27 cellular contexts compared by ENCODE assay signal in the genomic region with DNA sequence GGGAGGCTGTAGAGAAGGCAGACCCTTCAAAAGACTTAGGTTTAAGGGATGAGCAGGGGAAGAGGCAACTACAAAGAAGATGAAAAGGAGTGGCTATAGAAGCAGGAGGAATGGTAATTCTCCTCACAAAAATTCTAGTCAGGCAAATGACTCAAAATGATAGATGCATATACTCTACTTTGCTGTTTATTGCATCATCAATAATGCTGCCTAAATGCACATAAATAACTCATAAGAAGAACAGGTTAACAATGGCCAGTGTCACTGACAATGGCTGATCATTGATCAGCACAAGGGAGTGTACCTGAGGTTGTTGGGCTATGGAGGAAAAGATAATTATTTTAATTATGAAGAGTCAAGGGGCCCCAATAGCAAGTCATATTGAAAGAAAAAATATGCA.
DNase-seq lines count a peak whose midpoint lies in the region; ATAC-seq, FAIRE-seq and TF ChIP-seq lines count a peak whose summit lies in the region.
"Had no signal": no experiment of that assay in that cellular context is flagged by ENCODE, and none has a peak within 500 bp of the region (broad histone marks: within the 10 kb centered on the region; RNA-seq: fewer than 3 reads in every experiment).

No MANE protein-coding gene starts in this region.

- no peak overlapping the region for H2BK5ac ChIP-seq in IMR-90 (ENCODE audit: low read depth, low read length, poor library complexity, severe bottlenecking)

- H3K9ac ChIP-seq in HepG2 (ENCODE audit: insufficient read depth, low read depth, low read length) (no peak overlapping the region), IMR-90 (ENCODE audit: low read depth, low read length) (no peak overlapping the region), neural cell (ENCODE audit: low read length) (no peak overlapping the region)
- H3K9ac ChIP-seq: BLaER1 had no signal

- H3K27me3 ChIP-seq in HepG2 (ENCODE audit: control insufficient read depth in 1 of 2, insufficient read depth in 2 of 2, low read length in 2 of 2) (no peaks in the 10 kb centered on the region), right lobe of liver (no peaks in the 10 kb centered on the region), IMR-90 (ENCODE audit: control insufficient read depth, insufficient read depth, low read length) (no peaks in the 10 kb centered on the region), neural cell (ENCODE audit: insufficient read depth, low read depth, low read length) (no peaks in the 10 kb centered on the region)
- H3K27me3 ChIP-seq: BE2C, BLaER1 had no signal

- no peak overlapping the region for H2BK20ac ChIP-seq in IMR-90 (ENCODE audit: low read depth, low read length)

- no peak overlapping the region for H4K5ac ChIP-seq in IMR-90 (ENCODE audit: low read depth, low read length)

- no peaks in the 10 kb centered on the region for H3K79me1 ChIP-seq in IMR-90 (ENCODE audit: low read depth in 1 of 2, low read length in 2 of 2)

- no peaks in the 10 kb centered on the region for H3K9me3 ChIP-seq in HepG2 (ENCODE audit: low read length)
- no peaks in the 10 kb centered on the region for H3K9me3 ChIP-seq in right lobe of liver
- no peaks in the 10 kb centered on the region for H3K9me3 ChIP-seq in IMR-90 (ENCODE audit: control insufficient read depth, insufficient read depth, low read length)
- no peaks in the 10 kb centered on the region for H3K9me3 ChIP-seq in neural cell (ENCODE audit: low read length)
- H3K9me3 ChIP-seq: BE2C, BLaER1 had no signal

- H3K4me2 ChIP-seq in HepG2 (ENCODE audit: low read depth, low read length) (no peak overlapping the region), IMR-90 (ENCODE audit: low read depth, low read length) (no peak overlapping the region), neural cell (ENCODE audit: low read length) (no peak overlapping the region)
- H3K4me2 ChIP-seq: BLaER1 had no signal

- no peak overlapping the region for H2BK120ac ChIP-seq in IMR-90 (ENCODE audit: low read depth, low read length)

- TF ChIP-seq RAD21 in HepG2 (CRISPR knock-in tag; IDR thresholded peaks at IDR 0.05) (no peak), IMR-90 (IDR thresholded peaks at IDR 0.05; ENCODE audit: low read length) (no peak), neural cell (conservative IDR thresholded peaks at IDR 0.05) (no peak)

- no peak for TF ChIP-seq POLR2A in HepG2 (IDR thresholded peaks at IDR 0.05; ENCODE audit: insufficient read depth in 1 of 2, low read depth in 2 of 2, low read length in 2 of 2)
- no peak for TF ChIP-seq POLR2A in right lobe of liver (IDR thresholded peaks at IDR 0.05)
- no peak for TF ChIP-seq POLR2A in IMR-90 (IDR thresholded peaks at IDR 0.05; ENCODE audit: low read depth, low read length)

- ATAC-seq in HepG2 (no peak), right lobe of liver (no peak), IMR-90 (ENCODE audit: low read depth) (no peak)
- ATAC-seq: GM12878 had no signal

- H3K36me3 ChIP-seq in HepG2 (replicated peaks in 1 of 2; ENCODE audit: control insufficient read depth in 1 of 2, insufficient read depth in 2 of 2, low read length in 2 of 2) (no peaks in the 10 kb centered on the region), right lobe of liver (no peaks in the 10 kb centered on the region), IMR-90 (ENCODE audit: control insufficient read depth, insufficient read depth, low read length) (no peaks in the 10 kb centered on the region), neural cell (ENCODE audit: insufficient read depth, low read length) (no peaks in the 10 kb centered on the region)
- H3K36me3 ChIP-seq: BE2C, BLaER1 had no signal

- CTCF ChIA-PET in HepG2 (lab: Yijun Ruan, JAX; ENCODE audit: low intra/inter-chr PET ratio, low total read pairs): no interaction called here
- CTCF ChIA-PET in IMR-90 (lab: Yijun Ruan, JAX): no interaction called here

- H3K4me1 ChIP-seq in HepG2 (ENCODE audit: insufficient read depth, low read length) (no peaks in the 10 kb centered on the region), right lobe of liver (no peaks in the 10 kb centered on the region), IMR-90 (ENCODE audit: control insufficient read depth, insufficient read depth, low read length) (no peaks in the 10 kb centered on the region)
- H3K4me1 ChIP-seq: BE2C, BLaER1 had no signal

- no peaks in the 10 kb centered on the region for H3F3A ChIP-seq in neural cell (ENCODE audit: insufficient read depth, low read length, poor library complexity, severe bottlenecking)

- POLR2A ChIA-PET in HepG2 (lab: Yijun Ruan, JAX) (no interaction called here), IMR-90 (lab: Charles Lee; ENCODE audit: unreplicated experiment) (no interaction called here)

- no peak overlapping the region for H3K18ac ChIP-seq in IMR-90 (ENCODE audit: low read depth, low read length)

- H3K79me2 ChIP-seq in HepG2 (ENCODE audit: insufficient read depth, low read length): no peaks in the 10 kb centered on the region
- H3K79me2 ChIP-seq in neural cell (replicated peaks; ENCODE audit: insufficient read depth, low read length): no peaks in the 10 kb centered on the region

- TF ChIP-seq CTCF in HepG2 (CRISPR knock-in tag; IDR thresholded peaks at IDR 0.05): no peak
- no peak for TF ChIP-seq CTCF in right lobe of liver (IDR thresholded peaks at IDR 0.05)
- no peak for TF ChIP-seq CTCF in IMR-90 (conservative IDR thresholded peaks at IDR 0.05; ENCODE audit: low read depth, low read length)
- no peak for TF ChIP-seq CTCF in neural cell (IDR thresholded peaks at IDR 0.05; ENCODE audit: poor library complexity, severe bottlenecking)

- FAIRE-seq in HepG2 (lab: Jason Lieb, UNC): no peak
- FAIRE-seq: A204.1, GM12878, GM12892, GM18507 had no signal

- no peak overlapping the region for H2AFZ ChIP-seq in HepG2 (ENCODE audit: low read length)
- H2AFZ ChIP-seq in IMR-90 (replicated peaks; ENCODE audit: low read length, poor library complexity): no peak overlapping the region
- H2AFZ ChIP-seq in neural cell (ENCODE audit: low read depth, low read length): no peak overlapping the region

- H3K23ac ChIP-seq in IMR-90 (ENCODE audit: low read depth, low read length): no peak overlapping the region

- no peak overlapping the region for H4K8ac ChIP-seq in IMR-90 (ENCODE audit: low read depth in 2 of 2, low read length in 2 of 2)

- no peak for TF ChIP-seq EP300 in HepG2 (IDR thresholded peaks at IDR 0.05; ENCODE audit: low read depth in 2 of 2, low read length in 2 of 2)
- no peak for TF ChIP-seq EP300 in HepG2 (CRISPR knock-in tag; IDR thresholded peaks at IDR 0.05; ENCODE audit: borderline replicate concordance)
- TF ChIP-seq EP300 in neural cell (conservative IDR thresholded peaks at IDR 0.05; ENCODE audit: poor library complexity, severe bottlenecking): no peak

- no peak overlapping the region for H4K91ac ChIP-seq in IMR-90 (ENCODE audit: insufficient read depth, low read depth, low read length)

- H3K9me1 ChIP-seq in IMR-90 (ENCODE audit: insufficient read depth, low read length): no peaks in the 10 kb centered on the region

- H3K14ac ChIP-seq in IMR-90 (replicated peaks; ENCODE audit: low read depth, low read length): no peak overlapping the region

- no peak overlapping the region for H3K4me3 ChIP-seq in HepG2 (replicated peaks in 1 of 3; ENCODE audit: insufficient read depth in 1 of 3, low read depth in 2 of 3, low read length in 3 of 3)
- no peak overlapping the region for H3K4me3 ChIP-seq in right lobe of liver
- no peak overlapping the region for H3K4me3 ChIP-seq in IMR-90 (ENCODE audit: insufficient read depth, low read depth, low read length)
- no peak overlapping the region for H3K4me3 ChIP-seq in neural cell (ENCODE audit: low read length)
- H3K4me3 ChIP-seq: BLaER1, GM12878 had no signal

- H4K20me1 ChIP-seq in HepG2 (ENCODE audit: insufficient read depth, low read length) (no peaks in the 10 kb centered on the region), IMR-90 (ENCODE audit: insufficient read depth, low read length) (no peaks in the 10 kb centered on the region), neural cell (ENCODE audit: insufficient read depth) (no peaks in the 10 kb centered on the region)
- H4K20me1 ChIP-seq: BLaER1 had no signal

- no peaks in the 10 kb centered on the region for H3K9me2 ChIP-seq in neural cell (ENCODE audit: insufficient read depth, low read length)

- in situ Hi-C loops in HepG2 (cut with HindIII; ENCODE audit: extremely low pct_ligation_motif_present, low pct_unique_long_range_greater_than_20kb) (no loop called here), IMR-90 (cut with MboI; ENCODE audit: low sequenced_read_pairs) (no loop called here)

- no peak overlapping the region for H2BK15ac ChIP-seq in IMR-90 (ENCODE audit: low read depth, low read length)

- intact Hi-C loops in HepG2 (cut with micrococcal nuclease; ENCODE audit: unreplicated experiment) (no loop called here), right lobe of liver (cut with DNase I) (no loop called here), IMR-90 (cut with micrococcal nuclease) (no loop called here)

- H3K27ac ChIP-seq in HepG2 (ENCODE audit: extremely low read length, insufficient read depth, low read length) (no peak overlapping the region), right lobe of liver (no peak overlapping the region), IMR-90 (ENCODE audit: insufficient read depth, low read length) (no peak overlapping the region), neural cell (ENCODE audit: low read length) (peak overlapping the region; percentile 74)
- H3K27ac ChIP-seq: BLaER1 had no signal

- BruUV-seq in HepG2 (replicated peaks; lab: Mats Ljungman, UMichigan) (no TSS peak), IMR-90 (replicated peaks; lab: Mats Ljungman, UMichigan) (no TSS peak)

- no peak overlapping the region for H3K56ac ChIP-seq in IMR-90 (ENCODE audit: extremely low read depth, insufficient read depth, low read length)

- no peak overlapping the region for H2AK9ac ChIP-seq in IMR-90 (replicated peaks; ENCODE audit: low read depth, low read length, poor library complexity)

- DNase-seq in HepG2 (ENCODE audit: low spot score): no peak
- no peak for DNase-seq in right lobe of liver
- DNase-seq in IMR-90: no peak
- peak; percentile 49 for DNase-seq in OCI-M1 (lab: John Stamatoyannopoulos, UW)
- DNase-seq in germinal center (ENCODE audit: low spot score): no peak
- DNase-seq in globus pallidus (ENCODE audit: low spot score): no peak
- DNase-seq: 8988T; ACHN; BE2C; C1 segment of cervical spinal cord; CD4-positive, alpha-beta memory T cell; CD4-positive, CD25-positive, alpha-beta regulatory T cell; CD8-positive, alpha-beta memory T cell; COR-L47; DMS 273 treated with DMSO at 0.1 percent for 48 hours; DMS153; DMS53; DMS79; DND-41; EL; GDM1 had no signal

- dilution Hi-C loops in IMR-90 (cut with HindIII; ENCODE audit: low sequenced_read_pairs, unreplicated experiment): no loop called here

- H3K4ac ChIP-seq in IMR-90 (ENCODE audit: low read depth, low read length): no peak overlapping the region

- no peak overlapping the region for H2AK5ac ChIP-seq in IMR-90 (ENCODE audit: low read depth, low read length)

TF ChIP-seq in HepG2, 621 proteins besides CTCF, POLR2A, EP300 and RAD21 (continues in another document):
- TF ChIP-seq KMT2B (CRISPR knock-in tag; IDR thresholded peaks at IDR 0.05): no peak

TF ChIP-seq in IMR-90, 13 proteins besides CTCF, POLR2A, EP300 and RAD21:
- no peak for TF ChIP-seq RFX5 (IDR thresholded peaks at IDR 0.05; ENCODE audit: low read depth, low read length)
- TF ChIP-seq CEBPB (IDR thresholded peaks at IDR 0.05; ENCODE audit: low read depth, low read length): peak; percentile 68

TF ChIP-seq in neural cell, 6 proteins besides CTCF, POLR2A, EP300 and RAD21 (continues in another document):
- TF ChIP-seq MXI1 (conservative IDR thresholded peaks at IDR 0.05; ENCODE audit: poor library complexity, severe bottlenecking): no peak
- no peak for TF ChIP-seq TAF1 (IDR thresholded peaks at IDR 0.05; ENCODE audit: low read depth)
